Comparison of ENCODE assay signal across 8 cellular contexts in the genomic region with DNA sequence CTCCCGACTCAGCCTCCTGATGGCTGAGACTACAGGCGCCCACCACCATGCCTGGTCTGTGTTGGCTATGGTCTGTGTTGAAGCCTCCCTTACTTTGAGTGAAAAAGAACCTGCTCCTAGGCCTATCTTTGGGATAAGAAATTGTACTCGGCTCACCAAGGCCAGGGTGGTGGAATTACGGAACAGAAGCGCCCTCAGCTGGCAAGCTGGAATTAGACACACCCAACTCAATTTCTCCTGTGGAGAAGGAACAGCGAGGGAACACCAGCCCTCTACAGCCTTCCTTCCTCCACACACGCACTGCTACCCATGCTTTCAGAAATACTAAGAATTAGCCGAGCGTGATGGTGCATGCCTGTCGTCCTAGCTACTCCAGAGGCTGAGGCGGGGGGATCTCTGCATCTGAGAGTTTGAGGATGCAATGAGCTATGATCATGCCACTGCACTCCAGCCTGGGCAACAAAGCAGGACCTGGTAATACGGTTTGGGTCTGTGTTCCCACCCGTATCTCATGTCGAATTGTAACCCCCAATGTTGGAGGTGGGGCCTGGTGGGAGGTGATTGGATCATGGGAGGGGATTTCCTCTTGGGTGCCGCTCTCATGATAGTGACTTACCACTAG. TPM values are rescaled to one million over a fixed set of nuclear protein-coding genes. Genes with fewer than 3 reads are reported as not detected.
DNase-seq lines count a peak whose midpoint lies in the region; ATAC-seq and TF ChIP-seq lines count a peak whose summit lies in the region.

No MANE protein-coding gene starts in this region.

- no peak overlapping the region for H4K91ac ChIP-seq in trophoblast cell (ENCODE audit: low read depth, low read length)

- no peak overlapping the region for H3K23ac ChIP-seq in trophoblast cell (ENCODE audit: low read length)

- no peak overlapping the region for H2BK120ac ChIP-seq in trophoblast cell (ENCODE audit: insufficient read depth, low read length, poor library complexity)

- no peaks in the 10 kb centered on the region for H3K36me3 ChIP-seq in trophoblast cell (ENCODE audit: control insufficient read depth in 1 of 2, insufficient read depth in 2 of 2, low read length in 2 of 2)

- no peak overlapping the region for H3K9ac ChIP-seq in trophoblast cell (ENCODE audit: low read length)

- no peak overlapping the region for H3K27ac ChIP-seq in trophoblast cell (ENCODE audit: low read depth, low read length)

- no peak overlapping the region for H2AFZ ChIP-seq in trophoblast cell (ENCODE audit: insufficient read depth, low read length, poor library complexity)

- H4K12ac ChIP-seq in trophoblast cell (ENCODE audit: low read depth, low read length) = no peak overlapping the region

- H2BK12ac ChIP-seq in trophoblast cell (ENCODE audit: low read length) = no peak overlapping the region

- WGBS in trophoblast cell (ENCODE audit: extremely low coverage, insufficient coverage, insufficient read length) = no CpG with 5 or more reads among the region's 15 CpGs

- H4K8ac ChIP-seq in trophoblast cell (ENCODE audit: low read depth, low read length) = no peak overlapping the region

- H3K14ac ChIP-seq in trophoblast cell (ENCODE audit: low read length) = no peak overlapping the region

- no peak overlapping the region for H2BK5ac ChIP-seq in trophoblast cell (ENCODE audit: low read depth, low read length, poor library complexity)

- H2AK5ac ChIP-seq in trophoblast cell (ENCODE audit: low read length) = no peak overlapping the region

- H3K4me1 ChIP-seq in trophoblast cell (ENCODE audit: control insufficient read depth in 1 of 2, insufficient read depth in 2 of 2, low read length in 2 of 2) = no peaks in the 10 kb centered on the region

- H3K4me3 ChIP-seq in AG09309 (ENCODE audit: control insufficient read depth, low read depth, low read length) = no peak overlapping the region
- no peak overlapping the region for H3K4me3 ChIP-seq in GM12875 (ENCODE audit: low read depth, low read length)
- H3K4me3 ChIP-seq in trophoblast cell (ENCODE audit: low read depth, low read length) = no peak overlapping the region

- TF ChIP-seq CTCF in AG09309 (IDR thresholded peaks at IDR 0.05; ENCODE audit: control insufficient read depth, insufficient read depth, low read depth, low read length, missing control alignments) (peak; percentile 57), GM12875 (IDR thresholded peaks at IDR 0.05; ENCODE audit: borderline replicate concordance, insufficient read depth, low read depth, low read length) (peak; percentile 44; the same call in 1 of the 2 replicates)

- H3K9me3 ChIP-seq in trophoblast cell (ENCODE audit: insufficient read depth, low read depth, low read length) = no peaks in the 10 kb centered on the region

- no peaks in the 10 kb centered on the region for H3K79me1 ChIP-seq in trophoblast cell (ENCODE audit: low read length)

- no peak for ATAC-seq in HG02610 (IDR thresholded peaks at IDR 0.05; ENCODE audit: unreplicated experiment)
- ATAC-seq in HG02798 (IDR thresholded peaks at IDR 0.05; ENCODE audit: poor library complexity, unreplicated experiment) = no peak

- H3K4me2 ChIP-seq in trophoblast cell (ENCODE audit: low read length) = no peak overlapping the region

- no peak overlapping the region for H3K18ac ChIP-seq in trophoblast cell (ENCODE audit: low read length)

- DNase-seq in AG09309 (ENCODE audit: low read depth) = no peak
- peak; percentile 30 for DNase-seq in NOMO-1 treated with DMSO at 0.1 percent for 48 hours (lab: John Stamatoyannopoulos, UW; ENCODE audit: unreplicated experiment)
- DNase-seq in ecto neural progenitor cell (ENCODE audit: low spot score) = peak; percentile 71
- DNase-seq in trophoblast cell = peak; percentile 40 to 63
- DNase-seq in T-helper 9 cell = no peak

- no peaks in the 10 kb centered on the region for H3K27me3 ChIP-seq in trophoblast cell (ENCODE audit: insufficient read depth, low read length)

- no peak overlapping the region for H3K4ac ChIP-seq in trophoblast cell (ENCODE audit: low read depth, low read length)

- no peaks in the 10 kb centered on the region for H3K79me2 ChIP-seq in trophoblast cell (ENCODE audit: control insufficient read depth, insufficient read depth, low read length, poor library complexity)

RNA-seq across cellular contexts. Expression of gene RBBP6, which starts 40.1 kb away (rescaled TPM):
- polyA plus RNA-seq in trophoblast cell (2013) = 92.6 and 98.2 TPM in 2 replicates

Comparison
In these comparisons a context has a peak if more than half of its experiments do, and no peak if none do; other contexts are left out.
1. DNase-seq: peak in NOMO-1 treated with DMSO at 0.1 percent for 48 hours (single experiment), ecto neural progenitor cell (single experiment) and trophoblast cell (2 of 2); none in AG09309 (single experiment) and T-helper 9 cell (single experiment).